Comparison of ENCODE assay signal across 9 cellular contexts in the genomic region with DNA sequence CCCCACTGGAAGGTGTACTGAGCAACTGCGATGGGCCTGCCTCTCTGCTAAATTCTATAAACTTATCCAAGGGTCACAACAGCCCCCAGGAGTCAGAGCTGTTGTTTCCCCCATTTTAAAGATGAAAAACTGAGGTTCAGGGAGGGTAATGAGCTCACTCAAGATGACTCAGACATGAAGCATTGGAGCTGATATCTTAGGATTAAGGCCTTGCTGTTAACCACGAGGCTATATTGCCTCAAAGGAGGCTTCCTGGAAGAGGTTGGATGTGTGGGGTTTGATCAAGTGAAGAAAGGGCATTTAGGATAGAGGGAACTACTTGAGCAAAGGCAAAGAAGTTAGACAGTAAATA. TPM values are rescaled to one million over a fixed set of nuclear protein-coding genes. Genes with fewer than 3 reads are reported as not detected.
DNase-seq lines count a peak whose midpoint lies in the region; ATAC-seq and TF ChIP-seq lines count a peak whose summit lies in the region.
"Had no signal": no experiment of that assay in that cellular context is flagged by ENCODE, and none has a peak within 500 bp of the region (broad histone marks: within the 10 kb centered on the region; RNA-seq: fewer than 3 reads in every experiment).

No MANE protein-coding gene starts in this region.

- H3K27me3 ChIP-seq in CD8-positive, alpha-beta memory T cell (ENCODE audit: insufficient read depth, low read length, poor library complexity, severe bottlenecking), result no peaks in the 10 kb centered on the region
- H3K27me3 ChIP-seq in Loucy (ENCODE audit: insufficient read depth, low read length, poor library complexity, severe bottlenecking) (no peaks in the 10 kb centered on the region), brain microvascular endothelial cell (replicated peaks) (no peaks in the 10 kb centered on the region), ovary (no peaks in the 10 kb centered on the region)

- H3K9ac ChIP-seq in Loucy (ENCODE audit: low read depth, low read length, poor library complexity, severe bottlenecking), result no peak overlapping the region

- POLR2A ChIA-PET in CD8-positive, alpha-beta memory T cell (lab: Charles Lee), result interaction anchor here (0.7 to 2.7 kb wide), 3 partner anchors 16 to 270 kb away, joined by 6 to 13 read pairs (median 9); partner anchors contain the start of gene MTFR1L

- no peaks in the 10 kb centered on the region for H3K9me2 ChIP-seq in Loucy (replicated peaks; ENCODE audit: low read depth, low read length)

- H3K4me2 ChIP-seq in Loucy (ENCODE audit: low read depth, low read length, poor library complexity, severe bottlenecking), result peak overlapping the region; percentile 26

- peak overlapping the region; percentile 68 for H3K4me3 ChIP-seq in CD8-positive, alpha-beta memory T cell (ENCODE audit: low read length)
- H3K4me3 ChIP-seq in Loucy (ENCODE audit: low read length, poor library complexity, severe bottlenecking), result no peak overlapping the region
- no peak overlapping the region for H3K4me3 ChIP-seq in brain microvascular endothelial cell (ENCODE audit: low read depth, low read length)
- no peak overlapping the region for H3K4me3 ChIP-seq in ovary

- no peak overlapping the region for H2AFZ ChIP-seq in Loucy (ENCODE audit: low read length)

- TF ChIP-seq POLR2A in ovary (IDR thresholded peaks at IDR 0.05), result no peak

- H3K27ac ChIP-seq in CD8-positive, alpha-beta memory T cell (ENCODE audit: low read depth, low read length), result peak overlapping the region; percentile 53
- H3K27ac ChIP-seq in brain microvascular endothelial cell (peak overlapping the region; percentile 16), ovary (no peak overlapping the region)
- H3K27ac ChIP-seq: prostate gland had no signal

- H3K9me3 Mint-ChIP-seq in CD8-positive, alpha-beta memory T cell, result no peaks in the 10 kb centered on the region
- no peaks in the 10 kb centered on the region for H3K9me3 Mint-ChIP-seq in naive B cell

- peak overlapping the region; percentile 53 to 99 (median 96) for H3K27ac Mint-ChIP-seq in CD8-positive, alpha-beta memory T cell
- H3K27ac Mint-ChIP-seq in naive B cell, result peak overlapping the region; percentile 30 to 97 (median 92)

- no peak for TF ChIP-seq EP300 in ovary (IDR thresholded peaks at IDR 0.05)

- no peaks in the 10 kb centered on the region for H3K9me3 ChIP-seq in CD8-positive, alpha-beta memory T cell (ENCODE audit: low read length)
- H3K9me3 ChIP-seq in Loucy (ENCODE audit: insufficient read depth, low read depth, low read length) (no peaks in the 10 kb centered on the region), ovary (no peaks in the 10 kb centered on the region)
- H3K9me3 ChIP-seq: prostate gland had no signal

- peaks cover 20% of the 10 kb centered on the region for H3K36me3 ChIP-seq in CD8-positive, alpha-beta memory T cell (ENCODE audit: insufficient read depth, low read length)
- H3K36me3 ChIP-seq in Loucy (ENCODE audit: insufficient read depth, low read length) (no peaks in the 10 kb centered on the region), brain microvascular endothelial cell (replicated peaks) (no peaks in the 10 kb centered on the region), ovary (no peaks in the 10 kb centered on the region)
- H3K36me3 ChIP-seq: prostate gland had no signal

- peak overlapping the region; percentile 1 to 92 (median 78) for H3K4me3 Mint-ChIP-seq in CD8-positive, alpha-beta memory T cell
- H3K4me3 Mint-ChIP-seq in naive B cell, result peak overlapping the region in 6 of 8 donors; percentile 37 to 87 (median 73)

- no peak for DNase-seq in CD8-positive, alpha-beta memory T cell
- DNase-seq in brain microvascular endothelial cell (peak; percentile 54), naive B cell (no peak), ovary (no peak)

- H3K36me3 Mint-ChIP-seq in CD8-positive, alpha-beta memory T cell, result peaks cover 0 to 41% (median 7%) of the 10 kb centered on the region in 3 donors
- no peaks in the 10 kb centered on the region for H3K36me3 Mint-ChIP-seq in naive B cell

- no peak for TF ChIP-seq CTCF in Loucy (conservative IDR thresholded peaks at IDR 0.05; ENCODE audit: low read length)
- TF ChIP-seq CTCF in brain microvascular endothelial cell (IDR thresholded peaks at IDR 0.05; ENCODE audit: low read depth, low read length, missing control alignments), result no peak
- no peak for TF ChIP-seq CTCF in ovary (IDR thresholded peaks at IDR 0.05)

- ATAC-seq in naive B cell (ENCODE audit: low read depth in 2 of 2), result no peak
- no peak for ATAC-seq in GM21786 (IDR thresholded peaks at IDR 0.05; ENCODE audit: unreplicated experiment)
- ATAC-seq in GM21619 (IDR thresholded peaks at IDR 0.05; ENCODE audit: unreplicated experiment), result no peak
- no peak for ATAC-seq in GM21381 (IDR thresholded peaks at IDR 0.05; ENCODE audit: unreplicated experiment)

- CTCF ChIA-PET in CD8-positive, alpha-beta memory T cell (lab: Charles Lee), result interaction anchor here (1.1 to 5.3 kb wide), 10 partner anchors 8 to 260 kb away, joined by 3 to 23 read pairs (median 4); no protein-coding TSS in a partner anchor

- no peaks in the 10 kb centered on the region for H3K27me3 Mint-ChIP-seq in CD8-positive, alpha-beta memory T cell
- no peaks in the 10 kb centered on the region for H3K27me3 Mint-ChIP-seq in naive B cell

- intact Hi-C loops in ovary (cut with DNase I), result no loop called here

- 47 to 65% (median 54%) methylated on average over 2 of the region's 2 CpGs for WGBS in ovary, 3 donors

- peaks cover 95% of the 10 kb centered on the region for H3K4me1 ChIP-seq in CD8-positive, alpha-beta memory T cell (ENCODE audit: insufficient read depth, low read length)
- peaks cover 12% of the 10 kb centered on the region for H3K4me1 ChIP-seq in Loucy (ENCODE audit: insufficient read depth, low read length, poor library complexity, severe bottlenecking)
- peaks cover 31% of the 10 kb centered on the region for H3K4me1 ChIP-seq in ovary (ENCODE audit: insufficient read depth)
- H3K4me1 ChIP-seq: prostate gland had no signal

- H3F3A ChIP-seq in Loucy (ENCODE audit: low read depth), result no peaks in the 10 kb centered on the region

- in situ Hi-C loops in brain microvascular endothelial cell (cut with HindIII; ENCODE audit: low pct_ligation_motif_present, low sequenced_read_pairs), result no loop called here

- H3K4me1 Mint-ChIP-seq in CD8-positive, alpha-beta memory T cell, result peaks cover 89 to 98% (median 92%) of the 10 kb centered on the region in 3 donors
- peaks cover 37 to 50% (median 44%) of the 10 kb centered on the region in 3 donors for H3K4me1 Mint-ChIP-seq in naive B cell

- H4K20me1 ChIP-seq in Loucy (ENCODE audit: insufficient read depth, low read length, poor library complexity, severe bottlenecking), result no peaks in the 10 kb centered on the region

- no peaks in the 10 kb centered on the region for H3K79me2 ChIP-seq in Loucy (ENCODE audit: insufficient read depth, low read length)

RNA-seq across cellular contexts. Expression of gene LDLRAP1, which starts 6.7 kb away (rescaled TPM):
- 10 to 100 TPM; 21.1 to 22.0 TPM for total RNA-seq in CD8-positive, alpha-beta memory T cell
- 302 TPM for polyA plus RNA-seq in CD8-positive, alpha-beta memory T cell
- polyA plus RNA-seq in naive B cell (ENCODE audit: low read depth in 6 of 6) (10 to 100 TPM; 19.1 to 25.9 (median 20.5) TPM), ovary (10 to 100 TPM in 1 of 2 donors, 1 to 10 TPM in 1; 9.1 to 12.2 TPM)
- total RNA-seq in ovary, result 10 to 100 TPM in 6 of 7 donors, 1 to 10 TPM in 1; 9.3 to 17.4 (median 13.7) TPM

Comparison
In these comparisons a context has a peak if more than half of its experiments do, and no peak if none do; other contexts are left out.
1. H3K27ac ChIP-seq: peak in CD8-positive, alpha-beta memory T cell (single experiment) and brain microvascular endothelial cell (single experiment); none in ovary (0 of 2).
2. RNA of gene LDLRAP1, which starts 6.7 kb away (polyA plus RNA-seq): 302 TPM in CD8-positive, alpha-beta memory T cell (single experiment); 19.1 to 25.9 TPM in naive B cell and 9.1 to 12.2 TPM in ovary; every median in the first group is over 10 times any median in the second.